ENCODE assay signal across 8 cellular contexts in genomic region chr19:58558623-58559274, GRCh38. TPM values are rescaled to one million over a fixed set of nuclear protein-coding genes. Genes with fewer than 3 reads are reported as not detected.
DNase-seq lines count a peak whose midpoint lies in the region; ATAC-seq and TF ChIP-seq lines count a peak whose summit lies in the region.

No MANE protein-coding gene starts in this region.

- peak; percentile 64 for ATAC-seq in GM19452 (IDR thresholded peaks at IDR 0.05; ENCODE audit: unreplicated experiment)
- ATAC-seq in activated CD8-positive, alpha-beta T cell treated with anti-CD3 and anti-CD28 coated beads for 36 hours, result peak; percentile 69

- TF ChIP-seq CTCF in HL-60 (IDR thresholded peaks at IDR 0.05; ENCODE audit: insufficient read depth, low read length) (no peak), endothelial cell (IDR thresholded peaks at IDR 0.05; ENCODE audit: unreplicated experiment) (no peak)
- no peak for TF ChIP-seq CTCF in activated CD8-positive, alpha-beta T cell treated with anti-CD3 and anti-CD28 coated beads for 36 hours (IDR thresholded peaks at IDR 0.05)

- DNase-seq in AG20443 (ENCODE audit: low spot score), result peak; percentile 93
- DNase-seq in HL-60 (ENCODE audit: low read depth in 1 of 2, low spot score in 1 of 2), result peak; percentile 98 to 99
- peak; percentile 100 for DNase-seq in activated CD8-positive, alpha-beta T cell treated with anti-CD3 and anti-CD28 coated beads for 36 hours
- peak; percentile 100 for DNase-seq in endothelial cell (ENCODE audit: low spot score)
- DNase-seq in mucosa of gallbladder (ENCODE audit: low spot score), result peak; percentile 100
- peak; percentile 99 for DNase-seq in stimulated activated CD8-positive, alpha-beta memory T cell treated with anti-CD3 and anti-CD28 coated beads, Interleukin-4, amount 100 ng/mL, for 48 hours
- DNase-seq in NCI-H524 treated with DMSO at 0.1 percent for 48 hours (lab: John Stamatoyannopoulos, UW), result no peak

- CTCF ChIA-PET in activated CD8-positive, alpha-beta T cell treated with anti-CD3 and anti-CD28 coated beads for 36 hours (lab: Charles Lee), result interaction anchor here (1.0 to 1.8 kb wide), 3 partner anchors 17 to 45 kb away, joined by 5 to 7 read pairs (median 6); partner anchors contain the start of gene ZBTB45

- no peaks in the 10 kb centered on the region for H3K27me3 ChIP-seq in HL-60 (ENCODE audit: insufficient read depth, poor library complexity, severe bottlenecking)

- peak overlapping the region; percentile 98 for H3K4me3 Mint-ChIP-seq in activated CD8-positive, alpha-beta T cell treated with anti-CD3 and anti-CD28 coated beads for 36 hours
- peak overlapping the region; percentile 96 for H3K4me3 Mint-ChIP-seq in endothelial cell (ENCODE audit: unreplicated experiment)

- H3K4me3 ChIP-seq in HL-60 (replicated peaks; ENCODE audit: insufficient read depth, low read length), result peak overlapping the region; percentile 46

- POLR2A ChIA-PET in activated CD8-positive, alpha-beta T cell treated with anti-CD3 and anti-CD28 coated beads for 36 hours (lab: Charles Lee), result interaction anchor here (1.1 to 4.2 kb wide), 5 partner anchors 8 to 40 kb away, joined by 3 to 39 read pairs (median 3); partner anchors contain the start of genes TRIM28 and ZBTB45

- H3K27ac Mint-ChIP-seq in activated CD8-positive, alpha-beta T cell treated with anti-CD3 and anti-CD28 coated beads for 36 hours, result peak overlapping the region; percentile 99
- peak overlapping the region; percentile 99 for H3K27ac Mint-ChIP-seq in endothelial cell (ENCODE audit: unreplicated experiment)

- H3K36me3 Mint-ChIP-seq in activated CD8-positive, alpha-beta T cell treated with anti-CD3 and anti-CD28 coated beads for 36 hours (ENCODE audit: low read depth), result peaks cover 54% of the 10 kb centered on the region
- H3K36me3 Mint-ChIP-seq in endothelial cell (ENCODE audit: low read depth, unreplicated experiment), result peaks cover 30% of the 10 kb centered on the region

- no peaks in the 10 kb centered on the region for H3K9me3 Mint-ChIP-seq in activated CD8-positive, alpha-beta T cell treated with anti-CD3 and anti-CD28 coated beads for 36 hours
- H3K9me3 Mint-ChIP-seq in endothelial cell (ENCODE audit: unreplicated experiment), result no peaks in the 10 kb centered on the region

- H3K4me1 Mint-ChIP-seq in activated CD8-positive, alpha-beta T cell treated with anti-CD3 and anti-CD28 coated beads for 36 hours (ENCODE audit: low read depth), result peaks cover 53% of the 10 kb centered on the region
- H3K4me1 Mint-ChIP-seq in endothelial cell (ENCODE audit: unreplicated experiment), result peaks cover 35% of the 10 kb centered on the region

- intact Hi-C loops in activated CD8-positive, alpha-beta T cell treated with anti-CD3 and anti-CD28 coated beads for 36 hours (cut with micrococcal nuclease), result no loop called here

- H3K27ac ChIP-seq in HL-60 (replicated peaks), result peak overlapping the region; percentile 100

- H3K27me3 Mint-ChIP-seq in activated CD8-positive, alpha-beta T cell treated with anti-CD3 and anti-CD28 coated beads for 36 hours, result no peaks in the 10 kb centered on the region
- H3K27me3 Mint-ChIP-seq in endothelial cell (ENCODE audit: unreplicated experiment), result peaks cover 29% of the 10 kb centered on the region

RNA-seq across cellular contexts. Expression of gene UBE2M, which starts 0.3 kb away (rescaled TPM):
- total RNA-seq in activated CD8-positive, alpha-beta T cell treated with anti-CD3 and anti-CD28 coated beads for 36 hours, result 100 to 1,000 TPM; 107 to 114 TPM
- 81.6 TPM for total RNA-seq in endothelial cell (ENCODE audit: unreplicated experiment)
- total RNA-seq in mucosa of gallbladder, result 64.0 TPM

RNA-seq across cellular contexts. Expression of gene CHMP2A, which starts 3.8 kb away (rescaled TPM):
- 10 to 100 TPM; 88.3 to 90.0 TPM for total RNA-seq in activated CD8-positive, alpha-beta T cell treated with anti-CD3 and anti-CD28 coated beads for 36 hours
- total RNA-seq in endothelial cell (ENCODE audit: unreplicated experiment), result 130 TPM
- total RNA-seq in mucosa of gallbladder, result 154 TPM

RNA-seq across cellular contexts. Expression of gene MZF1, which starts 14.4 kb away (rescaled TPM):
- 10 to 100 TPM; 12.1 to 13.4 TPM for total RNA-seq in activated CD8-positive, alpha-beta T cell treated with anti-CD3 and anti-CD28 coated beads for 36 hours
- total RNA-seq in endothelial cell (ENCODE audit: unreplicated experiment) (18.6 TPM), mucosa of gallbladder (67.6 TPM)

RNA-seq across cellular contexts. Expression of gene TRIM28, which starts 14.9 kb away (rescaled TPM):
- total RNA-seq in activated CD8-positive, alpha-beta T cell treated with anti-CD3 and anti-CD28 coated beads for 36 hours, result 100 to 1,000 TPM; 527 to 550 TPM
- total RNA-seq in endothelial cell (ENCODE audit: unreplicated experiment) (457 TPM), mucosa of gallbladder (286 TPM)

RNA-seq across cellular contexts. Expression of gene ZBTB45, which starts 39.1 kb away (rescaled TPM):
- total RNA-seq in activated CD8-positive, alpha-beta T cell treated with anti-CD3 and anti-CD28 coated beads for 36 hours, result 1 to 10 TPM; 7.4 to 7.9 TPM
- total RNA-seq in endothelial cell (ENCODE audit: unreplicated experiment) (22.2 TPM), mucosa of gallbladder (22.8 TPM)
